ENCODE assay signal across 1 cellular context in genomic region chr6:48809700-48810099, GRCh38.
TF ChIP-seq lines count a peak whose summit lies in the region.

No MANE protein-coding gene starts in this region.

TF ChIP-seq in GM23338, 12 proteins besides CTCF, POLR2A, EP300 and RAD21 (continued from another document):
- TF ChIP-seq, protein P1, sequence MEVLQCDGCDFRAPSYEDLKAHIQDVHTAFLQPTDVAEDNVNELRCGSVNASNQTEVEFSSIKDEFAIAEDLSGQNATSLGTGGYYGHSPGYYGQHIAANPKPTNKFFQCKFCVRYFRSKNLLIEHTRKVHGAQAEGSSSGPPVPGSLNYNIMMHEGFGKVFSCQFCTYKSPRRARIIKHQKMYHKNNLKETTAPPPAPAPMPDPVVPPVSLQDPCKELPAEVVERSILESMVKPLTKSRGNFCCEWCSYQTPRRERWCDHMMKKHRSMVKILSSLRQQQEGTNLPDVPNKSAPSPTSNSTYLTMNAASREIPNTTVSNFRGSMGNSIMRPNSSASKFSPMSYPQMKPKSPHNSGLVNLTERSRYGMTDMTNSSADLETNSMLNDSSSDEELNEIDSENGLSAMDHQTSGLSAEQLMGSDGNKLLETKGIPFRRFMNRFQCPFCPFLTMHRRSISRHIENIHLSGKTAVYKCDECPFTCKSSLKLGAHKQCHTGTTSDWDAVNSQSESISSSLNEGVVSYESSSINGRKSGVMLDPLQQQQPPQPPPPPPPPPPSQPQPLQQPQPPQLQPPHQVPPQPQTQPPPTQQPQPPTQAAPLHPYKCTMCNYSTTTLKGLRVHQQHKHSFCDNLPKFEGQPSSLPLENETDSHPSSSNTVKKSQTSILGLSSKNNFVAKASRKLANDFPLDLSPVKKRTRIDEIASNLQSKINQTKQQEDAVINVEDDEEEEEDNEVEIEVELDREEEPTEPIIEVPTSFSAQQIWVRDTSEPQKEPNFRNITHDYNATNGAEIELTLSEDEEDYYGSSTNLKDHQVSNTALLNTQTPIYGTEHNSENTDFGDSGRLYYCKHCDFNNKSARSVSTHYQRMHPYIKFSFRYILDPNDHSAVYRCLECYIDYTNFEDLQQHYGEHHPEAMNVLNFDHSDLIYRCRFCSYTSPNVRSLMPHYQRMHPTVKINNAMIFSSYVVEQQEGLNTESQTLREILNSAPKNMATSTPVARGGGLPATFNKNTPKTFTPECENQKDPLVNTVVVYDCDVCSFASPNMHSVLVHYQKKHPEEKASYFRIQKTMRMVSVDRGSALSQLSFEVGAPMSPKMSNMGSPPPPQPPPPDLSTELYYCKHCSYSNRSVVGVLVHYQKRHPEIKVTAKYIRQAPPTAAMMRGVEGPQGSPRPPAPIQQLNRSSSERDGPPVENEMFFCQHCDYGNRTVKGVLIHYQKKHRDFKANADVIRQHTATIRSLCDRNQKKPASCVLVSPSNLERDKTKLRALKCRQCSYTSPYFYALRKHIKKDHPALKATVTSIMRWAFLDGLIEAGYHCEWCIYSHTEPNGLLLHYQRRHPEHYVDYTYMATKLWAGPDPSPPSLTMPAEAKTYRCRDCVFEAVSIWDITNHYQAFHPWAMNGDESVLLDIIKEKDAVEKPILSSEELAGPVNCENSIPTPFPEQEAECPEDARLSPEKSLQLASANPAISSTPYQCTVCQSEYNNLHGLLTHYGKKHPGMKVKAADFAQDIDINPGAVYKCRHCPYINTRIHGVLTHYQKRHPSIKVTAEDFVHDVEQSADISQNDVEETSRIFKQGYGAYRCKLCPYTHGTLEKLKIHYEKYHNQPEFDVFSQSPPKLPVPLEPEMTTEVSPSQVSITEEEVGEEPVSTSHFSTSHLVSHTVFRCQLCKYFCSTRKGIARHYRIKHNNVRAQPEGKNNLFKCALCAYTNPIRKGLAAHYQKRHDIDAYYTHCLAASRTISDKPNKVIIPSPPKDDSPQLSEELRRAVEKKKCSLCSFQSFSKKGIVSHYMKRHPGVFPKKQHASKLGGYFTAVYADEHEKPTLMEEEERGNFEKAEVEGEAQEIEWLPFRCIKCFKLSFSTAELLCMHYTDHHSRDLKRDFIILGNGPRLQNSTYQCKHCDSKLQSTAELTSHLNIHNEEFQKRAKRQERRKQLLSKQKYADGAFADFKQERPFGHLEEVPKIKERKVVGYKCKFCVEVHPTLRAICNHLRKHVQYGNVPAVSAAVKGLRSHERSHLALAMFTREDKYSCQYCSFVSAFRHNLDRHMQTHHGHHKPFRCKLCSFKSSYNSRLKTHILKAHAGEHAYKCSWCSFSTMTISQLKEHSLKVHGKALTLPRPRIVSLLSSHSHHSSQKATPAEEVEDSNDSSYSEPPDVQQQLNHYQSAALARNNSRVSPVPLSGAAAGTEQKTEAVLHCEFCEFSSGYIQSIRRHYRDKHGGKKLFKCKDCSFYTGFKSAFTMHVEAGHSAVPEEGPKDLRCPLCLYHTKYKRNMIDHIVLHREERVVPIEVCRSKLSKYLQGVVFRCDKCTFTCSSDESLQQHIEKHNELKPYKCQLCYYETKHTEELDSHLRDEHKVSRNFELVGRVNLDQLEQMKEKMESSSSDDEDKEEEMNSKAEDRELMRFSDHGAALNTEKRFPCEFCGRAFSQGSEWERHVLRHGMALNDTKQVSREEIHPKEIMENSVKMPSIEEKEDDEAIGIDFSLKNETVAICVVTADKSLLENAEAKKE (CRISPR knock-in tag; IDR thresholded peaks at IDR 0.05): no peak
- TF ChIP-seq ZNF114 (CRISPR knock-in tag; IDR thresholded peaks at IDR 0.05) (no peak), JUNB (IDR thresholded peaks at IDR 0.05; ENCODE audit: unreplicated experiment) (no peak), STAT1 (IDR thresholded peaks at IDR 0.05; ENCODE audit: unreplicated experiment) (no peak), EZH2 (IDR thresholded peaks at IDR 0.05; ENCODE audit: low read depth, unreplicated experiment) (no peak), CREB1 (CRISPR knock-in tag; IDR thresholded peaks at IDR 0.05; ENCODE audit: low read depth) (no peak), EZH2phosphoT487 (IDR thresholded peaks at IDR 0.05; ENCODE audit: unreplicated experiment) (no peak), ZNF331 (CRISPR knock-in tag; IDR thresholded peaks at IDR 0.05; ENCODE audit: low read depth) (no peak), ETS1 (IDR thresholded peaks at IDR 0.05) (no peak)
